ENCODE assay signal across 1 cellular context in genomic region chr11:93067881-93068390, GRCh38.
TF ChIP-seq lines count a peak whose summit lies in the region.

No MANE protein-coding gene starts in this region.

TF ChIP-seq in GM23338, 12 proteins besides CTCF, POLR2A, EP300 and RAD21 (continued from another document):
- TF ChIP-seq ZNF462 (CRISPR knock-in tag; IDR thresholded peaks at IDR 0.05) (no peak), NANOG (IDR thresholded peaks at IDR 0.05; ENCODE audit: borderline replicate concordance) (no peak), JUNB (IDR thresholded peaks at IDR 0.05; ENCODE audit: unreplicated experiment) (no peak), EZH2 (IDR thresholded peaks at IDR 0.05; ENCODE audit: low read depth, unreplicated experiment) (no peak)
- TF ChIP-seq, protein P1, sequence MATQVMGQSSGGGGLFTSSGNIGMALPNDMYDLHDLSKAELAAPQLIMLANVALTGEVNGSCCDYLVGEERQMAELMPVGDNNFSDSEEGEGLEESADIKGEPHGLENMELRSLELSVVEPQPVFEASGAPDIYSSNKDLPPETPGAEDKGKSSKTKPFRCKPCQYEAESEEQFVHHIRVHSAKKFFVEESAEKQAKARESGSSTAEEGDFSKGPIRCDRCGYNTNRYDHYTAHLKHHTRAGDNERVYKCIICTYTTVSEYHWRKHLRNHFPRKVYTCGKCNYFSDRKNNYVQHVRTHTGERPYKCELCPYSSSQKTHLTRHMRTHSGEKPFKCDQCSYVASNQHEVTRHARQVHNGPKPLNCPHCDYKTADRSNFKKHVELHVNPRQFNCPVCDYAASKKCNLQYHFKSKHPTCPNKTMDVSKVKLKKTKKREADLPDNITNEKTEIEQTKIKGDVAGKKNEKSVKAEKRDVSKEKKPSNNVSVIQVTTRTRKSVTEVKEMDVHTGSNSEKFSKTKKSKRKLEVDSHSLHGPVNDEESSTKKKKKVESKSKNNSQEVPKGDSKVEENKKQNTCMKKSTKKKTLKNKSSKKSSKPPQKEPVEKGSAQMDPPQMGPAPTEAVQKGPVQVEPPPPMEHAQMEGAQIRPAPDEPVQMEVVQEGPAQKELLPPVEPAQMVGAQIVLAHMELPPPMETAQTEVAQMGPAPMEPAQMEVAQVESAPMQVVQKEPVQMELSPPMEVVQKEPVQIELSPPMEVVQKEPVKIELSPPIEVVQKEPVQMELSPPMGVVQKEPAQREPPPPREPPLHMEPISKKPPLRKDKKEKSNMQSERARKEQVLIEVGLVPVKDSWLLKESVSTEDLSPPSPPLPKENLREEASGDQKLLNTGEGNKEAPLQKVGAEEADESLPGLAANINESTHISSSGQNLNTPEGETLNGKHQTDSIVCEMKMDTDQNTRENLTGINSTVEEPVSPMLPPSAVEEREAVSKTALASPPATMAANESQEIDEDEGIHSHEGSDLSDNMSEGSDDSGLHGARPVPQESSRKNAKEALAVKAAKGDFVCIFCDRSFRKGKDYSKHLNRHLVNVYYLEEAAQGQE (IDR thresholded peaks at IDR 0.05; ENCODE audit: unreplicated experiment) = no peak
